24 cellular contexts compared by ENCODE assay signal in the genomic region with DNA sequence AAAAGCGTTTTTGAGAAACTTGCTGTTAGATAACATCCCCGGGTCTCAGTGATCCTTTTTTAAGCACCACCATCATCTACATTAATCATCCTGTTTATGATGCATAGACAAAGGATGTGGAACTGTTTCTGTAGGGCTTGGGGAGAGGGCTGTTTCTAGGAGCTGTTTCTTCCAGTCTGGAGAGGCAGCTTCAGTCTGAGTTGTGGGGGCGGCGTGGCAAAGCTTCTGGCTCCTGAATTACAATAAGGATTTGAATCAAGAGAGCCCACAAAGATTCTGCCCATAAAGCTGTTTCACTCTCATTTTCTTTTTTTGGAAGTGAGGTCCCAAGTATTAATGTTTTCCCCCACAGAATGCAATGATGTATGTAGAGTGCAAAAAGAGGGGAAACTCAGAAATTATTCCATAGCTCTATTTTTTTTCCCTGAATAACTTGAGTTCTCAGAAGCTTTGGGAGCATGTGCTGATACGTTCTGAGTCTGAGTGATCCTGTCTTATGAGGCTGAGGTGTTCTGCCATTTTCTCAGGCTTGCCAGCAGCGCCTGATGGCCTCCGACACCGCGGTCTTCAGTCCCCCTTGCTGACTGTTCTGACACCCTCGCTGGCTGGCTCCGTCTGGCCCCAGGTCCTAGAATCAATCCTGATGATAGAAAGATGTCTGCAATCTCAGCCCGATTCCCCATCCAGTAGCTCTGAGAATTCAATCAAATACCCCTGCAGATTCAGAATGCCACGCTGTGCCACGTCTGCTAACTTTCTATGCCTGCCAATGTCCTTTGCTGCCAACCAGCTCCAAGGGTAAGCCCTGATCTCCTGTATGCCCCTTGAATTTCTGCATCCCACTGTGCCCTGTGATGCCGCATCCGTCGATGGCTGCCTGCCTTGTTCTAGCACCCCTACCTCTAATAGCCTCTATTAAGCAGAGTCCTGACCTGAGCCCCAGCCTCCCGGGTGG.
DNase-seq lines count a peak whose midpoint lies in the region; ATAC-seq, FAIRE-seq and TF ChIP-seq lines count a peak whose summit lies in the region.
"Had no signal": no experiment of that assay in that cellular context is flagged by ENCODE, and none has a peak within 500 bp of the region (broad histone marks: within the 10 kb centered on the region; RNA-seq: fewer than 3 reads in every experiment).

No MANE protein-coding gene starts in this region.

- H3K4me2 ChIP-seq in neural progenitor cell, result no peak overlapping the region

- H3K4me1 ChIP-seq in neural progenitor cell (peaks cover 4% of the 10 kb centered on the region), small intestine (ENCODE audit: control insufficient read depth in 2 of 2, insufficient read depth in 1 of 2, low read depth in 1 of 2, low read length in 1 of 2) (no peaks in the 10 kb centered on the region)

- no peaks in the 10 kb centered on the region for H3K36me3 Mint-ChIP-seq in neural progenitor cell
- H3K36me3 Mint-ChIP-seq: CD14-positive monocyte had no signal

- peaks cover 17% of the 10 kb centered on the region for H3K27me3 Mint-ChIP-seq in stimulated activated naive CD8-positive, alpha-beta T cell treated with anti-CD3 and anti-CD28 coated beads, Interleukin-15, amount 100 ng/mL, for 72 hours
- peaks cover 5% of the 10 kb centered on the region for H3K27me3 Mint-ChIP-seq in neural progenitor cell (ENCODE audit: insufficient read depth, low read depth)

- H3K79me2 ChIP-seq in neural progenitor cell (ENCODE audit: low read depth), result no peaks in the 10 kb centered on the region

- peaks cover 6 to 7% of the 10 kb centered on the region in 2 donors for H3K9me3 Mint-ChIP-seq in stimulated activated naive CD8-positive, alpha-beta T cell treated with anti-CD3 and anti-CD28 coated beads, Interleukin-15, amount 100 ng/mL, for 72 hours
- no peaks in the 10 kb centered on the region for H3K9me3 Mint-ChIP-seq in neural progenitor cell
- H3K9me3 Mint-ChIP-seq: CD14-positive monocyte had no signal

- no peak overlapping the region for H3K27ac Mint-ChIP-seq in stimulated activated naive CD8-positive, alpha-beta T cell treated with anti-CD3 and anti-CD28 coated beads, Interleukin-15, amount 100 ng/mL, for 72 hours
- H3K27ac Mint-ChIP-seq in neural progenitor cell, result peak overlapping the region; percentile 64
- H3K27ac Mint-ChIP-seq: B cell, CD14-positive monocyte had no signal

- no peak overlapping the region for H2AFZ ChIP-seq in neural progenitor cell (replicated peaks)

- no peak overlapping the region for H3K4me3 Mint-ChIP-seq in stimulated activated naive CD8-positive, alpha-beta T cell treated with anti-CD3 and anti-CD28 coated beads, Interleukin-15, amount 100 ng/mL, for 72 hours
- H3K4me3 Mint-ChIP-seq in neural progenitor cell, result no peak overlapping the region
- H3K4me3 Mint-ChIP-seq: B cell, CD14-positive monocyte had no signal

- intact Hi-C loops in left ventricle myocardium superior (cut with micrococcal nuclease), result no loop called here

- H3K36me3 ChIP-seq in neural progenitor cell, result no peaks in the 10 kb centered on the region
- H3K36me3 ChIP-seq in small intestine (ENCODE audit: control insufficient read depth in 2 of 2, insufficient read depth in 2 of 2, low read length in 2 of 2), result no peaks in the 10 kb centered on the region

- H3K4me3 ChIP-seq in neural progenitor cell, result no peak overlapping the region
- no peak overlapping the region for H3K4me3 ChIP-seq in small intestine (ENCODE audit: low read depth in 1 of 2, low read length in 2 of 2)

- FAIRE-seq in small intestine (lab: Jason Lieb, UNC), result no peak
- FAIRE-seq: D721Med, GM19239 had no signal

- H3F3A ChIP-seq in neural progenitor cell (ENCODE audit: low read depth), result peaks cover 3% of the 10 kb centered on the region

- H3K27ac ChIP-seq in cingulate gyrus (ENCODE audit: low read depth, low read length), result peak overlapping the region; percentile 79
- H3K27ac ChIP-seq in neural progenitor cell, result no peak overlapping the region
- peak overlapping the region; percentile 63 for H3K27ac ChIP-seq in temporal lobe (ENCODE audit: low read depth, low read length)
- H3K27ac ChIP-seq in small intestine (ENCODE audit: low read depth in 1 of 2, low read length in 1 of 2), result no peak overlapping the region

- H3K9ac ChIP-seq in neural progenitor cell, result no peak overlapping the region

- no peaks in the 10 kb centered on the region for H3K27me3 ChIP-seq in neural progenitor cell
- peaks cover 0 to 2% of the 10 kb centered on the region in 2 donors for H3K27me3 ChIP-seq in small intestine (ENCODE audit: control insufficient read depth in 2 of 2, insufficient read depth in 2 of 2, low read length in 2 of 2)

- H3K9me3 ChIP-seq in neural progenitor cell (ENCODE audit: low read depth) (no peaks in the 10 kb centered on the region), small intestine (ENCODE audit: control insufficient read depth, low read depth) (no peaks in the 10 kb centered on the region)

- TF ChIP-seq CTCF in neural progenitor cell (IDR thresholded peaks at IDR 0.05), result no peak

- DNase-seq in stimulated activated naive CD8-positive, alpha-beta T cell treated with anti-CD3 and anti-CD28 coated beads, Interleukin-15, Interleukin-2, amounts not matched to agents 100 U/mL and 50 U/mL, for 24 hours, result peak; percentile 6
- DNase-seq in stimulated activated naive CD8-positive, alpha-beta T cell treated with anti-CD3 and anti-CD28 coated beads, Interleukin-15, amount 100 ng/mL, for 72 hours, result no peak
- no peak for DNase-seq in neural progenitor cell (ENCODE audit: low spot score)
- no peak for DNase-seq in islet precursor cell
- DNase-seq in small intestine, result no peak
- DNase-seq in left ventricle myocardium superior, result no peak
- DNase-seq: DMS53, GF-D8, GOT3, HCEC 1CT, Karpas-422, MV-4-11, NCI-H1417, NCI-H187, NCI-H446 treated with DMSO at 0.1 percent for 48 hours, NCI-H526 treated with DMSO at 0.1 percent for 48 hours, PC-3, Right ventricle myocardium superior had no signal

- H4K20me1 ChIP-seq in neural progenitor cell (ENCODE audit: low read depth), result no peaks in the 10 kb centered on the region

- no peak for ATAC-seq in stimulated activated naive CD8-positive, alpha-beta T cell treated with anti-CD3 and anti-CD28 coated beads, Interleukin-15, Interleukin-2, amounts not matched to agents 100 U/mL and 50 U/mL, for 24 hours
- ATAC-seq in stimulated activated naive CD8-positive, alpha-beta T cell treated with anti-CD3 and anti-CD28 coated beads, Interleukin-15, amount 100 ng/mL, for 72 hours, result no peak
- no peak for ATAC-seq in left ventricle myocardium superior
- ATAC-seq: PC-3 had no signal

- 84 to 92% (median 87%) methylated on average over 18 of the region's 18 CpGs for WGBS in small intestine, 3 donors

- H3K4me1 Mint-ChIP-seq in stimulated activated naive CD8-positive, alpha-beta T cell treated with anti-CD3 and anti-CD28 coated beads, Interleukin-15, amount 100 ng/mL, for 72 hours, result peaks cover 32% of the 10 kb centered on the region
- H3K4me1 Mint-ChIP-seq in neural progenitor cell, result peaks cover 35% of the 10 kb centered on the region
- H3K4me1 Mint-ChIP-seq: B cell had no signal

Comparison
In these comparisons a context has a peak if more than half of its experiments do, and no peak if none do; other contexts are left out.
1. H3K27ac ChIP-seq: peak in cingulate gyrus (single experiment) and temporal lobe (single experiment); none in neural progenitor cell (single experiment) and small intestine (0 of 2).